In the genomic region with DNA sequence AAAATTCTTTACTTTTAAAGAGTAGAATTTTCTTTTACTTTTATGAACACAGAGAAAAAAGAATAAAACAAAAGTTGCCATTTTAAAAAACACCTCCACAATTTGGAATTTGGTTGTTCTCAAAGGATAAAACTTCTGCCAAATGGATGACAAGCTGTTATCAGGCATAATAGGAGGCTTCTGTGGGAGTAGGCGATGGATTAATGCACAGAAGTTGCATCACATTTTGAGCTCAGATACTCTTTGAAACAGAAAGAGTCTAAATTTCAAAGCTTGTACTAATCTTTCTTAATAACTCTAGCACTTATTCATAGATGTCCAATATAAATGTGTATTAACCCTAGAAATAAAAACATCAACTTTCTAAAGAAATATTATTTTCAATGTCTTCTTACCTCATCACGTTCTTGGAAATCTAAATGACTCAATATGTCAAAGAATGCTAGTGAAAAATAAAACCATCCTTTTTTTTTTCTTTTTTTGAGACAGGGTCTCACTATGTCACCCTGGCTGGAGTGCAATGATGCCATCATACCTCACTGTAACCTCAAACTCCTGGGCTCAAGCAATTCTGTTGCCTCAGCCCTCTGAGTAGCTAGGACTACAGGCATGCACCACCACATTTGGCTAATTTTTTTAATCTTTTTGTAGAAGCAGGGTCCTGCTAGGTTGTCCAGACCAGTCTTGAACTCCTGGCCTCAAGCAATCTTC, we compare ENCODE assay signal across 26 cellular contexts.
DNase-seq lines count a peak whose midpoint lies in the region; ATAC-seq and TF ChIP-seq lines count a peak whose summit lies in the region.
"Had no signal": no experiment of that assay in that cellular context is flagged by ENCODE, and none has a peak within 500 bp of the region (broad histone marks: within the 10 kb centered on the region; RNA-seq: fewer than 3 reads in every experiment).

No MANE protein-coding gene starts in this region.

- H3K27ac ChIP-seq in IMR-90 (ENCODE audit: insufficient read depth, low read length), result no peak overlapping the region
- H3K27ac ChIP-seq: BLaER1 treated with 17β-estradiol and CSF1 and Interleukin-3, amounts not matched to agents 10 nM and 100 nM; left lung; ovary; upper lobe of right lung had no signal

- no peak overlapping the region for H3K4ac ChIP-seq in IMR-90 (ENCODE audit: low read depth, low read length)

- H3K79me1 ChIP-seq in IMR-90 (ENCODE audit: low read depth in 1 of 2, low read length in 2 of 2), result no peaks in the 10 kb centered on the region

- H3K36me3 ChIP-seq in IMR-90 (ENCODE audit: control insufficient read depth, insufficient read depth, low read length), result no peaks in the 10 kb centered on the region
- H3K36me3 ChIP-seq: BLaER1 treated with 17β-estradiol and CSF1 and Interleukin-3, amounts not matched to agents 10 nM and 100 nM; left lung; ovary; upper lobe of right lung had no signal

- TF ChIP-seq POLR2A in IMR-90 (IDR thresholded peaks at IDR 0.05; ENCODE audit: low read depth, low read length), result no peak

- H3K9me1 ChIP-seq in IMR-90 (ENCODE audit: insufficient read depth, low read length), result no peaks in the 10 kb centered on the region

- no peak for TF ChIP-seq RAD21 in IMR-90 (IDR thresholded peaks at IDR 0.05; ENCODE audit: low read length)

- H3K9me3 ChIP-seq in IMR-90 (ENCODE audit: control insufficient read depth, insufficient read depth, low read length), result no peaks in the 10 kb centered on the region
- H3K9me3 ChIP-seq: BLaER1 treated with 17β-estradiol and CSF1 and Interleukin-3, amounts not matched to agents 10 nM and 100 nM; left lung; ovary; upper lobe of right lung had no signal

- H2BK20ac ChIP-seq in IMR-90 (ENCODE audit: low read depth, low read length), result no peak overlapping the region

- no peak overlapping the region for H2BK5ac ChIP-seq in IMR-90 (ENCODE audit: low read depth, low read length, poor library complexity, severe bottlenecking)

- in situ Hi-C loops in IMR-90 (cut with MboI; ENCODE audit: low sequenced_read_pairs), result no loop called here

- CTCF ChIA-PET in IMR-90 (lab: Yijun Ruan, JAX), result no interaction called here
- CTCF ChIA-PET in HEK293T (lab: Yijun Ruan, JAX), result no interaction called here

- no peak overlapping the region for H3K9ac ChIP-seq in IMR-90 (ENCODE audit: low read depth, low read length)
- H3K9ac ChIP-seq: BLaER1 treated with 17β-estradiol and CSF1 and Interleukin-3, amounts not matched to agents 10 nM and 100 nM had no signal

- H3K23ac ChIP-seq in IMR-90 (ENCODE audit: low read depth, low read length), result no peak overlapping the region

- H3K4me2 ChIP-seq in IMR-90 (ENCODE audit: low read depth, low read length), result no peak overlapping the region
- H3K4me2 ChIP-seq: BLaER1 treated with 17β-estradiol and CSF1 and Interleukin-3, amounts not matched to agents 10 nM and 100 nM had no signal

- DNase-seq in IMR-90 (peak; percentile 3), amniotic epithelial cell (ENCODE audit: low read depth) (peak; percentile 91), fibroblast of villous mesenchyme (ENCODE audit: low read depth) (peak; percentile 34), skeletal muscle cell (ENCODE audit: low read depth) (peak; percentile 48), HEK293T (ENCODE audit: extremely low spot score) (no peak), SW 1271 (lab: John Stamatoyannopoulos, UW) (no peak), SKM-1 treated with dmso at 0.1 percent for 144 hours (lab: John Stamatoyannopoulos, UW; ENCODE audit: unreplicated experiment) (no peak)
- no peak for DNase-seq in activated effector memory CD4-positive, alpha-beta T cell treated with Interleukin-2 at 50 U/mL for 16 hours
- DNase-seq: activated CD4-positive, alpha-beta T cell treated with anti-CD3 and anti-CD28 coated beads, Interleukin-2, amount 50 U/mL, for 1 hour; activated CD8-positive, alpha-beta memory T cell treated with anti-CD3 and anti-CD28 coated beads, Interleukin-2, amount 10 ng/mL, durations not matched to agents 7 days and 5 days; activated naive CD4-positive, alpha-beta T cell treated with anti-CD3 and anti-CD28 coated beads, Interleukin-2, amount 10 ng/mL, durations not matched to agents 7 days and 5 days; activated T-cell treated with anti-CD3 and anti-CD28 coated beads, Interleukin-2, amount 50 U/mL, for 72 hours; endodermal cell; GDM1; H7; left lung; natural killer cell; NCI-H345; NCI-H748 treated with DMSO at 0.1 percent for 48 hours; ovary; RPMI8226; stimulated activated CD4-positive, alpha-beta T cell treated with anti-CD3 and anti-CD28 coated beads, Interleukin-2, amount 100 ng/mL, for 48 hours; T-helper 9 cell; upper lobe of right lung had no signal

- no TSS peak for BruUV-seq in IMR-90 (replicated peaks; lab: Mats Ljungman, UMichigan)

- no peak overlapping the region for H3K14ac ChIP-seq in IMR-90 (replicated peaks; ENCODE audit: low read depth, low read length)

- no peaks in the 10 kb centered on the region; the same call in 1 of the 2 replicates for H3K27me3 ChIP-seq in IMR-90 (ENCODE audit: control insufficient read depth, insufficient read depth, low read length)
- H3K27me3 ChIP-seq: BLaER1 treated with 17β-estradiol and CSF1 and Interleukin-3, amounts not matched to agents 10 nM and 100 nM; left lung; ovary; upper lobe of right lung had no signal

- no peaks in the 10 kb centered on the region for H3K4me1 ChIP-seq in IMR-90 (ENCODE audit: control insufficient read depth, insufficient read depth, low read length)
- H3K4me1 ChIP-seq: BLaER1 treated with 17β-estradiol and CSF1 and Interleukin-3, amounts not matched to agents 10 nM and 100 nM; upper lobe of right lung had no signal

- no peak overlapping the region for H2BK15ac ChIP-seq in IMR-90 (ENCODE audit: low read depth, low read length)

- dilution Hi-C loops in IMR-90 (cut with HindIII; ENCODE audit: low sequenced_read_pairs, unreplicated experiment), result no loop called here

- intact Hi-C loops in IMR-90 (cut with micrococcal nuclease), result no loop called here

- no peak overlapping the region for H2AFZ ChIP-seq in IMR-90 (replicated peaks; ENCODE audit: low read length, poor library complexity)

- ATAC-seq in IMR-90 (ENCODE audit: low read depth), result no peak
- ATAC-seq: activated CD8-positive, alpha-beta memory T cell treated with anti-CD3 and anti-CD28 coated beads, Interleukin-2, amount 10 ng/mL, durations not matched to agents 7 days and 5 days; activated T-cell treated with anti-CD3 and anti-CD28 coated beads, Interleukin-2, amount 50 U/mL, for 72 hours; esophagus mucosa; left lung; natural killer cell; upper lobe of right lung had no signal

- no peak overlapping the region for H4K91ac ChIP-seq in IMR-90 (ENCODE audit: insufficient read depth, low read depth, low read length)

- no peaks in the 10 kb centered on the region for H4K20me1 ChIP-seq in IMR-90 (ENCODE audit: insufficient read depth, low read length)
- H4K20me1 ChIP-seq: BLaER1 treated with 17β-estradiol and CSF1 and Interleukin-3, amounts not matched to agents 10 nM and 100 nM had no signal

- no CpG with 5 or more reads among the region's 2 CpGs for WGBS in IMR-90 (ENCODE audit: extremely low coverage in 2 of 2, insufficient read length in 1 of 2), 2 experiments

- H3K4me3 ChIP-seq in IMR-90 (ENCODE audit: insufficient read depth, low read depth, low read length) (no peak overlapping the region), fibroblast of villous mesenchyme (ENCODE audit: low read depth, low read length) (no peak overlapping the region), skeletal muscle cell (ENCODE audit: low read depth, low read length) (no peak overlapping the region)
- H3K4me3 ChIP-seq: BLaER1 treated with 17β-estradiol and CSF1 and Interleukin-3, amounts not matched to agents 10 nM and 100 nM; left lung; ovary; upper lobe of right lung had no signal

- H3K56ac ChIP-seq in IMR-90 (ENCODE audit: extremely low read depth, insufficient read depth, low read length), result no peak overlapping the region

- no peak overlapping the region for H2AK5ac ChIP-seq in IMR-90 (ENCODE audit: low read depth, low read length)

- POLR2A ChIA-PET in IMR-90 (lab: Charles Lee; ENCODE audit: unreplicated experiment) (no interaction called here), HEK293T (lab: Yijun Ruan, JAX) (no interaction called here)

- no peak overlapping the region for H3K18ac ChIP-seq in IMR-90 (ENCODE audit: low read depth, low read length)

- H4K5ac ChIP-seq in IMR-90 (ENCODE audit: low read depth, low read length), result no peak overlapping the region

- TF ChIP-seq CTCF in IMR-90 (conservative IDR thresholded peaks at IDR 0.05; ENCODE audit: low read depth, low read length), result no peak
- TF ChIP-seq CTCF in fibroblast of villous mesenchyme (IDR thresholded peaks at IDR 0.05; ENCODE audit: insufficient read depth, low read depth, low read length), result no peak

- no peak overlapping the region for H2BK120ac ChIP-seq in IMR-90 (ENCODE audit: low read depth, low read length)

- no peak overlapping the region for H4K8ac ChIP-seq in IMR-90 (ENCODE audit: low read depth in 2 of 2, low read length in 2 of 2)

- H2AK9ac ChIP-seq in IMR-90 (replicated peaks; ENCODE audit: low read depth, low read length, poor library complexity), result no peak overlapping the region

TF ChIP-seq in IMR-90, 13 proteins besides CTCF, POLR2A, EP300 and RAD21:
- TF ChIP-seq CEBPB (IDR thresholded peaks at IDR 0.05; ENCODE audit: low read depth, low read length) (0 out of 2 replicates have a peak, but pooled peaks have one; percentile 40), MAFK (IDR thresholded peaks at IDR 0.05; ENCODE audit: low read depth, low read length) (no peak)

TF ChIP-seq in HEK293T, 16 proteins besides CTCF, POLR2A, EP300 and RAD21:
- TF ChIP-seq ZNF384 (IDR thresholded peaks at IDR 0.05), result no peak
- TF ChIP-seq, protein P1, sequence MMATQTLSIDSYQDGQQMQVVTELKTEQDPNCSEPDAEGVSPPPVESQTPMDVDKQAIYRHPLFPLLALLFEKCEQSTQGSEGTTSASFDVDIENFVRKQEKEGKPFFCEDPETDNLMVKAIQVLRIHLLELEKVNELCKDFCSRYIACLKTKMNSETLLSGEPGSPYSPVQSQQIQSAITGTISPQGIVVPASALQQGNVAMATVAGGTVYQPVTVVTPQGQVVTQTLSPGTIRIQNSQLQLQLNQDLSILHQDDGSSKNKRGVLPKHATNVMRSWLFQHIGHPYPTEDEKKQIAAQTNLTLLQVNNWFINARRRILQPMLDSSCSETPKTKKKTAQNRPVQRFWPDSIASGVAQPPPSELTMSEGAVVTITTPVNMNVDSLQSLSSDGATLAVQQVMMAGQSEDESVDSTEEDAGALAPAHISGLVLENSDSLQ (IDR thresholded peaks at IDR 0.05), result no peak
- TF ChIP-seq ELF4 (IDR thresholded peaks at IDR 0.05), result no peak

Comparison
In these comparisons a context has a peak if more than half of its experiments do, and no peak if none do; other contexts are left out.
1. DNase-seq: peak in IMR-90 (single experiment), amniotic epithelial cell (single experiment), fibroblast of villous mesenchyme (single experiment) and skeletal muscle cell (single experiment); none in HEK293T (single experiment), SW 1271 (0 of 2), activated effector memory CD4-positive, alpha-beta T cell treated with Interleukin-2 at 50 U/mL for 16 hours (single experiment) and SKM-1 treated with dmso at 0.1 percent for 144 hours (single experiment).